Comparison of ENCODE assay signal across 33 cellular contexts in the genomic region with DNA sequence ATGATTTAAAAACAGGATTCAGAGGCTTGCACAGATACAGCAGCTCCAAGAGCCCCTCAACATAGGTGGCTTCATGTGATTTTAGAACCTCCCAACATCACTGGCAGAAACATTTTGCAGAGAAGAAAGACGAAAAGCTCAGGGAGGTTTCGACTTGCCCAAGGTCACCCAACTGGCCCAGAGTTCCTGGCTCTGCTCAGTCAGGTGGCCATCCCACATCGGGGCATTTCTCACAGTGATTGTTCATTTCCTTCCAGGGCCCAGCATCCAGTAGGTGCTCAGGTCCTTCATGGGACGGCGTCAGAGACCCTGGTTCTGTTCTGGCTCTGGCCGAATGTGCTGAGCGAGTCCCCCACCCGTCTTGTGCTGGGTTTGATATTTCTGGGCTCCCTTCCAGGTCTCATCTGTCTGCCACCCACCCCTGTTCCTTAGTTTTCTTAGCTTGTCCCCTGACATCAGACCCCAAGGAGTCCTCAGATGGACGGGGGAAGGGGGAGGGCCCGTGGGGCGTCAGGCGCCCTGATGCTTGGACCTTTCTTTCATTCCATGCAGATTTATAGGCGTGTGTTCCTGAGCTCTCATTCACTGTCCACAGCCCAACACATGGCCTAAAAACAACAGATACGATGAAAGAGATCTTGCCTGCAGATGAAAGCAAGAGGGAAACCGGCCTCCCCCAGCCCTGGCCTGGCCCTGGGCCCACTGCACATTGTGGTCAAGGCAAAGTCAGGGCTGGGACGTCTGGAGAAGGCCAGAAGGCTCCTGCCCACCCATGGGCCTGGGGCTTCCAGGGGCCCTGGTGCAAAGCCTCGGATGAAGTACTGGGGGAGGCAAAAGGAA.
DNase-seq lines count a peak whose midpoint lies in the region; ATAC-seq and TF ChIP-seq lines count a peak whose summit lies in the region.
"Had no signal": no experiment of that assay in that cellular context is flagged by ENCODE, and none has a peak within 500 bp of the region (broad histone marks: within the 10 kb centered on the region; RNA-seq: fewer than 3 reads in every experiment).

No MANE protein-coding gene starts in this region.

- H3K27ac ChIP-seq in upper lobe of left lung, result no peak overlapping the region
- H3K27ac ChIP-seq: heart right ventricle, neural progenitor cell, right atrium auricular region, spleen had no signal

- DNase-seq in SK-N-DZ (ENCODE audit: low spot score) (peak; percentile 25), choroid plexus epithelial cell (ENCODE audit: low read depth) (peak; percentile 37), mesenteric fat pad (ENCODE audit: low spot score) (peak; percentile 81), upper lobe of left lung (peak; percentile 14 to 50), NCI-H2107 treated with DMSO at 0.1 percent for 48 hours (lab: John Stamatoyannopoulos, UW; ENCODE audit: unreplicated experiment) (no peak), DMS79 treated with DMSO at 0.1 percent for 48 hours (lab: John Stamatoyannopoulos, UW) (no peak), T-helper 1 cell (no peak)
- DNase-seq: activated CD4-positive, alpha-beta T cell treated with anti-CD3 and anti-CD28 coated beads, Interleukin-2, amount 50 U/mL, for 4 hours; activated CD8-positive, alpha-beta memory T cell treated with anti-CD3 and anti-CD28 coated beads, Interleukin-2, amount 10 ng/mL, durations not matched to agents 7 days and 5 days; activated gamma-delta T cell treated with Interleukin-2 at 50 U/mL for 16 hours; activated naive CD8-positive, alpha-beta T cell treated with anti-CD3 and anti-CD28 coated beads, Interleukin-2, amount 10 ng/mL, durations not matched to agents 7 days and 5 days; activated T-cell treated with anti-CD3 and anti-CD28 coated beads, Interleukin-2, amount 50 U/mL, for 4 hours; C1 segment of cervical spinal cord; caudate nucleus; COR-L47; dermis blood vessel endothelial cell; heart right ventricle; Karpas-422; kidney glomerular epithelial cell; NCI-H1436; NCI-H345; NCI-H748 treated with DMSO at 0.1 percent for 48 hours; SHP77; spleen; stimulated activated CD4-positive, alpha-beta T cell treated with anti-CD3 and anti-CD28 coated beads, Interleukin-2, amount 100 ng/mL, for 24 hours; stimulated activated CD8-positive, alpha-beta memory T cell treated with anti-CD3 and anti-CD28 coated beads, Interleukin-4, amount 100 ng/mL, for 48 hours; SW 1271; T-helper 9 cell had no signal

- TF ChIP-seq CTCF in choroid plexus epithelial cell (conservative IDR thresholded peaks at IDR 0.05; ENCODE audit: low read depth, low read length), result no peak
- no peak for TF ChIP-seq CTCF in upper lobe of left lung (IDR thresholded peaks at IDR 0.05)

- no peak for ATAC-seq in upper lobe of left lung (ENCODE audit: low FRiP score in 2 of 2)
- ATAC-seq: activated CD8-positive, alpha-beta memory T cell treated with anti-CD3 and anti-CD28 coated beads, Interleukin-2, amount 10 ng/mL, durations not matched to agents 7 days and 5 days; activated T-cell treated with anti-CD3 and anti-CD28 coated beads, Interleukin-2, amount 50 U/mL, for 4 hours; HCT116; heart right ventricle; HepG2; Panc1 had no signal

- H3K4me1 ChIP-seq in upper lobe of left lung, result no peaks in the 10 kb centered on the region
- H3K4me1 ChIP-seq: heart right ventricle, neural progenitor cell, right atrium auricular region, spleen had no signal

- H3K9me3 ChIP-seq in upper lobe of left lung, result no peaks in the 10 kb centered on the region
- H3K9me3 ChIP-seq: heart right ventricle, right atrium auricular region, spleen had no signal

- no peak for TF ChIP-seq POLR2A in upper lobe of left lung (IDR thresholded peaks at IDR 0.05)

- H3K27me3 ChIP-seq in upper lobe of left lung, result no peaks in the 10 kb centered on the region
- H3K27me3 ChIP-seq: neural progenitor cell, right atrium auricular region had no signal

- H3K4me3 ChIP-seq in choroid plexus epithelial cell (ENCODE audit: low read depth, low read length), result no peak overlapping the region
- H3K4me3 ChIP-seq in upper lobe of left lung, result no peak overlapping the region
- H3K4me3 ChIP-seq: heart right ventricle, neural progenitor cell, right atrium auricular region, spleen had no signal

- no peak for TF ChIP-seq EP300 in upper lobe of left lung (IDR thresholded peaks at IDR 0.05)

- WGBS in upper lobe of left lung, 2 donors, result 53 to 60% methylated on average over 16 to 17 of the region's 17 CpGs

- no peaks in the 10 kb centered on the region for H3K36me3 ChIP-seq in upper lobe of left lung
- H3K36me3 ChIP-seq: heart right ventricle, neural progenitor cell, right atrium auricular region, spleen had no signal

Comparison
In these comparisons a context has a peak if more than half of its experiments do, and no peak if none do; other contexts are left out.
1. DNase-seq: peak in SK-N-DZ (single experiment), choroid plexus epithelial cell (single experiment), mesenteric fat pad (single experiment) and upper lobe of left lung (2 of 2); none in NCI-H2107 treated with DMSO at 0.1 percent for 48 hours (single experiment), DMS79 treated with DMSO at 0.1 percent for 48 hours (single experiment) and T-helper 1 cell (0 of 5).